21 cellular contexts compared by ENCODE assay signal in the genomic region with DNA sequence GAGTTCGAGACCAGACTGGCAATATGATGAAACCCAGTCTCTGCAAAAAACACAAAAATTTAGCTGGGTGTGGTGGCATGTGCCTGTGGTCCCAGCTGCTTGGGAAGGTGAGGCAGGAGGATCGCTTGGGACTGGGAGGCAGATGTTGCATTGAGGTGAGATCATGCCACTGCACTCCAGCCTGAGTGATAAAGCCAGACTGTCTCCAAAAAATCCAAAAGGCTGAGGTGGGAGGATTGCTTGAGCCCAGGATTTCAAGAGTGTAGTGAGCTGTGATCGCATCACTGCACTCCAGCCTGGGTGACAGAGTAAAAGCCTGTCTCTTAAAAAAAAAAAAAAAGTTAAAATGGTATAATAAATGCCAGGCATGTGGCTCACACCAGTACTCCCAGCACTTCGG. TPM values are rescaled to one million over a fixed set of nuclear protein-coding genes. Genes with fewer than 3 reads are reported as not detected.
DNase-seq lines count a peak whose midpoint lies in the region; ATAC-seq and TF ChIP-seq lines count a peak whose summit lies in the region.
"Had no signal": no experiment of that assay in that cellular context is flagged by ENCODE, and none has a peak within 500 bp of the region (broad histone marks: within the 10 kb centered on the region; RNA-seq: fewer than 3 reads in every experiment).

No MANE protein-coding gene starts in this region.

- no peak overlapping the region for H3K27ac ChIP-seq in HEK293 (ENCODE audit: extremely low read depth, low read depth, low read length)
- H3K27ac ChIP-seq: SJCRH30 had no signal

- H3K4me3 Mint-ChIP-seq in natural killer cell treated with Interleukin-12 subunit alpha and Interleukin-12 subunit beta and Interleukin-15 and Interleukin-18, amount 100 ng/mL, for 72 hours: no peak overlapping the region
- no peak overlapping the region for H3K4me3 Mint-ChIP-seq in natural killer cell
- H3K4me3 Mint-ChIP-seq: CD4-positive, alpha-beta memory T cell had no signal

- CTCF ChIA-PET in HEK293 (lab: Yijun Ruan, JAX): interaction anchor here (0.6 to 1.9 kb wide), 6 partner anchors 9 to 229 kb away, joined by 3 to 11 read pairs (median 8); partner anchors contain the start of gene CNPY3

- no peak overlapping the region for H3K4me3 ChIP-seq in HEK293 (ENCODE audit: low read depth, low read length)
- H3K4me3 ChIP-seq in foreskin fibroblast (ENCODE audit: low read depth in 1 of 2, low read length in 2 of 2): no peak overlapping the region
- H3K4me3 ChIP-seq: SJCRH30 had no signal

- no peaks in the 10 kb centered on the region for H3K4me1 Mint-ChIP-seq in natural killer cell treated with Interleukin-12 subunit alpha and Interleukin-12 subunit beta and Interleukin-15 and Interleukin-18, amount 100 ng/mL, for 72 hours (ENCODE audit: low read depth in 2 of 2)
- no peaks in the 10 kb centered on the region for H3K4me1 Mint-ChIP-seq in natural killer cell

- POLR2A ChIA-PET in HEK293 (lab: Yijun Ruan, JAX): interaction anchor here (0.7 to 2.6 kb wide), 4 partner anchors 15 to 402 kb away, joined by 3 to 18 read pairs (median 6); partner anchors contain the start of genes CNPY3 and KLHDC3

- H3K9me3 Mint-ChIP-seq in natural killer cell treated with Interleukin-12 subunit alpha and Interleukin-12 subunit beta and Interleukin-15 and Interleukin-18, amount 100 ng/mL, for 72 hours: no peaks in the 10 kb centered on the region
- H3K9me3 Mint-ChIP-seq in natural killer cell: no peaks in the 10 kb centered on the region
- H3K9me3 Mint-ChIP-seq: CD4-positive, alpha-beta memory T cell had no signal

- peaks cover 0 to 7% of the 10 kb centered on the region in 2 donors for H3K27me3 Mint-ChIP-seq in natural killer cell treated with Interleukin-12 subunit alpha and Interleukin-12 subunit beta and Interleukin-15 and Interleukin-18, amount 100 ng/mL, for 72 hours
- peaks cover 0 to 9% of the 10 kb centered on the region in 2 donors for H3K27me3 Mint-ChIP-seq in natural killer cell (ENCODE audit: low read depth in 2 of 2)

- TF ChIP-seq CTCF in natural killer cell (IDR thresholded peaks at IDR 0.05) (no peak), HEK293 (tag by site-specific recombination; IDR thresholded peaks at IDR 0.05) (no peak), foreskin fibroblast (IDR thresholded peaks at IDR 0.05; ENCODE audit: low read depth, low read length) (no peak)

- H3K36me3 Mint-ChIP-seq in natural killer cell treated with Interleukin-12 subunit alpha and Interleukin-12 subunit beta and Interleukin-15 and Interleukin-18, amount 100 ng/mL, for 72 hours: no peaks in the 10 kb centered on the region
- H3K36me3 Mint-ChIP-seq in natural killer cell: no peaks in the 10 kb centered on the region
- H3K36me3 Mint-ChIP-seq: CD4-positive, alpha-beta memory T cell had no signal

- DNase-seq in natural killer cell treated with Interleukin-12 subunit alpha and Interleukin-12 subunit beta and Interleukin-15 and Interleukin-18, amount 100 ng/mL, for 72 hours (ENCODE audit: low spot score): peak; percentile 40
- no peak for DNase-seq in natural killer cell
- peak; percentile 31 to 57 for DNase-seq in foreskin fibroblast
- no peak for DNase-seq in SKM-1 (lab: John Stamatoyannopoulos, UW; ENCODE audit: unreplicated experiment)
- DNase-seq in LoVo (ENCODE audit: low spot score): no peak
- DNase-seq: Caco-2; CD4-positive, alpha-beta memory T cell; DMS153; GF-D8; KBM-7; NCI-H1105 treated with DMSO at 0.1 percent for 48 hours; NCI-H1694; NCI-H2081; NCI-H446 treated with DMSO at 0.1 percent for 48 hours; NCI-H526 treated with DMSO at 0.1 percent for 48 hours; OCI-M1; SJCRH30 had no signal

- no peak for ATAC-seq in natural killer cell treated with Interleukin-12 subunit alpha and Interleukin-12 subunit beta and Interleukin-15 and Interleukin-18, amount 100 ng/mL, for 72 hours
- no peak for ATAC-seq in natural killer cell
- ATAC-seq in GM19455 (IDR thresholded peaks at IDR 0.05; ENCODE audit: unreplicated experiment): no peak

- no peak overlapping the region for H3K27ac Mint-ChIP-seq in natural killer cell treated with Interleukin-12 subunit alpha and Interleukin-12 subunit beta and Interleukin-15 and Interleukin-18, amount 100 ng/mL, for 72 hours
- H3K27ac Mint-ChIP-seq in natural killer cell: no peak overlapping the region
- H3K27ac Mint-ChIP-seq: CD4-positive, alpha-beta memory T cell had no signal

- intact Hi-C loops in natural killer cell (cut with micrococcal nuclease): no loop called here

- H3K4me1 ChIP-seq in HEK293 (ENCODE audit: control insufficient read depth, insufficient read depth, low read length): no peaks in the 10 kb centered on the region
- H3K4me1 ChIP-seq: Caco-2, SJCRH30 had no signal

- H3K36me3 ChIP-seq in HEK293 (ENCODE audit: control insufficient read depth in 2 of 2, insufficient read depth in 1 of 2, low read length in 2 of 2): no peaks in the 10 kb centered on the region
- H3K36me3 ChIP-seq: SJCRH30 had no signal

- H3K9me3 ChIP-seq in HEK293 (ENCODE audit: control insufficient read depth, insufficient read depth, low read depth, low read length): no peaks in the 10 kb centered on the region
- H3K9me3 ChIP-seq: Caco-2, SJCRH30 had no signal

TF ChIP-seq in HEK293, 187 proteins besides CTCF, POLR2A, EP300 and RAD21:
- TF ChIP-seq ZNF76 (tag by site-specific recombination; IDR thresholded peaks at IDR 0.05; ENCODE audit: borderline replicate concordance, low read depth) (no peak), ZBTB17 (tag by site-specific recombination; IDR thresholded peaks at IDR 0.05) (peak; percentile 58), IKZF3 (tag by site-specific recombination; IDR thresholded peaks at IDR 0.05) (no peak), ZNF654 (tag by site-specific recombination; IDR thresholded peaks at IDR 0.05; ENCODE audit: low read depth) (no peak), ZNF664 (tag by site-specific recombination; IDR thresholded peaks at IDR 0.05) (no peak), ZSCAN5A (tag by site-specific recombination; IDR thresholded peaks at IDR 0.05) (no peak), ZNF184 (tag by site-specific recombination; IDR thresholded peaks at IDR 0.05) (no peak), HOXD13 (CRISPR knock-in tag; IDR thresholded peaks at IDR 0.05; ENCODE audit: borderline replicate concordance) (no peak), ZNF335 (tag by site-specific recombination; conservative IDR thresholded peaks at IDR 0.05) (peak; percentile 40; the same call in 1 of the 2 replicates), ZEB2 (tag by site-specific recombination; IDR thresholded peaks at IDR 0.05) (no peak)
TF ChIP-seq in HEK293: peak in this region for 2.

RNA-seq across cellular contexts. Expression of gene PTCRA, which starts 1.3 kb away (rescaled TPM):
- not detected for total RNA-seq in natural killer cell treated with Interleukin-12 subunit alpha and Interleukin-12 subunit beta and Interleukin-15 and Interleukin-18, amount 100 ng/mL, for 72 hours
- 1 to 10 TPM in 2 of 3 donors, not detected in 1; 3.7 to 4.7 TPM for total RNA-seq in natural killer cell
- total RNA-seq: A673; Caco-2; CD4-positive, alpha-beta memory T cell; Daoy; SJCRH30 had no signal

RNA-seq across cellular contexts. Expression of gene CNPY3, which starts 14.7 kb away (rescaled TPM):
- 10 to 100 TPM; 35.4 to 38.2 TPM for total RNA-seq in natural killer cell treated with Interleukin-12 subunit alpha and Interleukin-12 subunit beta and Interleukin-15 and Interleukin-18, amount 100 ng/mL, for 72 hours
- 10 to 100 TPM; 52.4 to 71.2 (median 59.8) TPM for total RNA-seq in natural killer cell

RNA-seq across cellular contexts. Expression of gene RPL7L1, which starts 35.1 kb away (rescaled TPM):
- 100 to 1,000 TPM; 125 to 191 TPM for total RNA-seq in natural killer cell treated with Interleukin-12 subunit alpha and Interleukin-12 subunit beta and Interleukin-15 and Interleukin-18, amount 100 ng/mL, for 72 hours
- 10 to 100 TPM; 66.9 to 67.2 (median 66.9) TPM for total RNA-seq in natural killer cell

RNA-seq across cellular contexts. Expression of gene GNMT, which starts 46.0 kb away (rescaled TPM):
- total RNA-seq in natural killer cell treated with Interleukin-12 subunit alpha and Interleukin-12 subunit beta and Interleukin-15 and Interleukin-18, amount 100 ng/mL, for 72 hours: 1 to 10 TPM in 1 of 2 donors, under 1 TPM in 1; 0.26 to 1.1 TPM
- total RNA-seq in natural killer cell: 1 to 10 TPM; 2.0 to 2.8 (median 2.6) TPM
- total RNA-seq: Caco-2, Daoy, SJCRH30 had no signal

Comparison
In these comparisons a context has a peak if more than half of its experiments do, and no peak if none do; other contexts are left out.
1. DNase-seq: peak in natural killer cell treated with Interleukin-12 subunit alpha and Interleukin-12 subunit beta and Interleukin-15 and Interleukin-18, amount 100 ng/mL, for 72 hours (single experiment) and foreskin fibroblast (2 of 2); none in natural killer cell (single experiment), SKM-1 (single experiment) and LoVo (single experiment).